Comparison of ENCODE assay signal across 15 cellular contexts in genomic region chr1:88802950-88803349, GRCh38.
A peak's percentile ranks its signal among the peaks of the same experiment; 100 is the strongest.
DNase-seq lines count a peak whose midpoint lies in the region; ATAC-seq and TF ChIP-seq lines count a peak whose summit lies in the region.
"Had no signal": no experiment of that assay in that cellular context is flagged by ENCODE, and none has a peak within 500 bp of the region (broad histone marks: within the 10 kb centered on the region; RNA-seq: fewer than 3 reads in every experiment).

No MANE protein-coding gene starts in this region.

- no peak overlapping the region for H2AFZ ChIP-seq in GM23248
- no peak overlapping the region for H2AFZ ChIP-seq in OCI-LY7 (ENCODE audit: low read length)

- H3K36me3 ChIP-seq in GM23248 (ENCODE audit: low read depth), result peaks cover 37% of the 10 kb centered on the region
- peaks cover 52% of the 10 kb centered on the region for H3K36me3 ChIP-seq in SJCRH30
- H3K36me3 ChIP-seq in OCI-LY7 (ENCODE audit: insufficient read depth, low read length), result peaks cover 85% of the 10 kb centered on the region

- peaks cover 29% of the 10 kb centered on the region for H3F3A ChIP-seq in GM23248 (ENCODE audit: insufficient read depth)

- ATAC-seq in activated T-helper 17 cell treated with anti-CD3 and anti-CD28 coated beads, Interleukin-2, amount 50 U/mL, for 72 hours (replicated peaks), result peak; percentile 37
- no peak for ATAC-seq in HG03025 (IDR thresholded peaks at IDR 0.05; ENCODE audit: low FRiP score, unreplicated experiment)
- ATAC-seq: K562; natural killer cell treated with Interleukin-12 subunit alpha and Interleukin-12 subunit beta and Interleukin-15 and Interleukin-18, amount 100 ng/mL, for 72 hours had no signal

- H3K4me1 ChIP-seq in GM23248 (ENCODE audit: insufficient read depth) (peaks cover 17% of the 10 kb centered on the region), SJCRH30 (no peaks in the 10 kb centered on the region), OCI-LY7 (ENCODE audit: insufficient read depth, low read length, poor library complexity, severe bottlenecking) (no peaks in the 10 kb centered on the region)

- POLR2A ChIA-PET in OCI-LY7 (lab: Charles Lee), result interaction anchor here (0.6 kb wide), 1 partner anchor 73 kb away, joined by 3 read pairs; no protein-coding TSS in a partner anchor

- H3K9me3 ChIP-seq in GM23248 (ENCODE audit: low read depth), result no peaks in the 10 kb centered on the region
- H3K9me3 ChIP-seq in SJCRH30 (replicated peaks), result no peaks in the 10 kb centered on the region
- H3K9me3 ChIP-seq in OCI-LY7 (ENCODE audit: low read length), result peaks cover 5% of the 10 kb centered on the region; the same call in 1 of the 2 replicates

- H3K27me3 Mint-ChIP-seq in activated T-helper 17 cell treated with anti-CD3 and anti-CD28 coated beads, Interleukin-2, amount 50 U/mL, for 72 hours, result no peaks in the 10 kb centered on the region
- H3K27me3 Mint-ChIP-seq: natural killer cell treated with Interleukin-12 subunit alpha and Interleukin-12 subunit beta and Interleukin-15 and Interleukin-18, amount 100 ng/mL, for 72 hours had no signal

- TF ChIP-seq CTCF in foreskin fibroblast (IDR thresholded peaks at IDR 0.05; ENCODE audit: low read depth, low read length), result no peak
- no peak for TF ChIP-seq CTCF in OCI-LY7 (conservative IDR thresholded peaks at IDR 0.05; ENCODE audit: low read length)

- no peak overlapping the region for H3K4me3 Mint-ChIP-seq in activated T-helper 17 cell treated with anti-CD3 and anti-CD28 coated beads, Interleukin-2, amount 50 U/mL, for 72 hours
- H3K4me3 Mint-ChIP-seq: CD14-positive monocyte; natural killer cell treated with Interleukin-12 subunit alpha and Interleukin-12 subunit beta and Interleukin-15 and Interleukin-18, amount 100 ng/mL, for 72 hours had no signal

- H3K4me2 ChIP-seq in GM23248 (ENCODE audit: unreplicated experiment) (peak overlapping the region; percentile 40), OCI-LY7 (ENCODE audit: low read length) (no peak overlapping the region)

- intact Hi-C loops in OCI-LY7 (cut with micrococcal nuclease; ENCODE audit: unreplicated experiment), result no loop called here

- DNase-seq in A172 (ENCODE audit: low spot score) (peak; percentile 26), GM23248 (peak; percentile 69), foreskin fibroblast (peak; percentile 40 to 71), SJCRH30 (no peak), OCI-LY7 (ENCODE audit: low spot score) (no peak), NCI-H1436 (lab: John Stamatoyannopoulos, UW) (no peak)
- DNase-seq: activated gamma-delta T cell treated with Interleukin-2 at 50 U/mL for 16 hours; effector memory CD4-positive, alpha-beta T cell; SHP77; stimulated activated naive CD4-positive, alpha-beta T cell had no signal

- peaks cover 5% of the 10 kb centered on the region for H3K9me3 Mint-ChIP-seq in activated T-helper 17 cell treated with anti-CD3 and anti-CD28 coated beads, Interleukin-2, amount 50 U/mL, for 72 hours
- H3K9me3 Mint-ChIP-seq: natural killer cell treated with Interleukin-12 subunit alpha and Interleukin-12 subunit beta and Interleukin-15 and Interleukin-18, amount 100 ng/mL, for 72 hours had no signal

- no peak overlapping the region for H3K4me3 ChIP-seq in GM23248
- H3K4me3 ChIP-seq in foreskin fibroblast (ENCODE audit: low read depth in 1 of 2, low read length in 2 of 2), result no peak overlapping the region
- H3K4me3 ChIP-seq in SJCRH30, result no peak overlapping the region
- H3K4me3 ChIP-seq in OCI-LY7 (ENCODE audit: low read depth, low read length, poor library complexity, severe bottlenecking), result no peak overlapping the region
- H3K4me3 ChIP-seq: K562 had no signal

- peak overlapping the region; percentile 32 for H3K27ac Mint-ChIP-seq in activated T-helper 17 cell treated with anti-CD3 and anti-CD28 coated beads, Interleukin-2, amount 50 U/mL, for 72 hours
- H3K27ac Mint-ChIP-seq: natural killer cell treated with Interleukin-12 subunit alpha and Interleukin-12 subunit beta and Interleukin-15 and Interleukin-18, amount 100 ng/mL, for 72 hours had no signal

- H3K36me3 Mint-ChIP-seq in activated T-helper 17 cell treated with anti-CD3 and anti-CD28 coated beads, Interleukin-2, amount 50 U/mL, for 72 hours (ENCODE audit: low read depth), result peaks cover 86% of the 10 kb centered on the region

- 33% methylated on average over 2 of the region's 2 CpGs for WGBS in GM23248 (ENCODE audit: low coverage in 1 of 2, low lambda C conversion rate in 2 of 2, missing lambda C conversion rate in 2 of 2), 2 experiments

- H3K9ac ChIP-seq in GM23248, result no peak overlapping the region

- BruUV-seq in OCI-LY7 (replicated peaks; lab: Mats Ljungman, UMichigan), result no TSS peak

- H3K79me2 ChIP-seq in GM23248 (ENCODE audit: insufficient read depth), result no peaks in the 10 kb centered on the region; the same call in 1 of the 2 replicates
- H3K79me2 ChIP-seq in OCI-LY7 (ENCODE audit: insufficient read depth, low read depth, low read length), result no peaks in the 10 kb centered on the region

- H4K20me1 ChIP-seq in GM23248 (ENCODE audit: insufficient read depth) (no peaks in the 10 kb centered on the region), OCI-LY7 (ENCODE audit: insufficient read depth, low read length) (no peaks in the 10 kb centered on the region)

- H3K27ac ChIP-seq in GM23248 (peak overlapping the region; percentile 42), SJCRH30 (no peak overlapping the region), OCI-LY7 (ENCODE audit: low read depth, low read length, poor library complexity, severe bottlenecking) (no peak overlapping the region)

- CTCF ChIA-PET in OCI-LY7 (lab: Charles Lee; ENCODE audit: unreplicated experiment), result no interaction called here

- H3K4me1 Mint-ChIP-seq in activated T-helper 17 cell treated with anti-CD3 and anti-CD28 coated beads, Interleukin-2, amount 50 U/mL, for 72 hours, result peaks cover 9% of the 10 kb centered on the region

- H3K9me2 ChIP-seq in GM23248 (ENCODE audit: insufficient read depth), result no peaks in the 10 kb centered on the region
- H3K9me2 ChIP-seq in OCI-LY7 (ENCODE audit: insufficient read depth, low read length), result 0 out of 2 replicates have a peak, but pooled peaks cover 2% of the 10 kb centered on the region

- H3K27me3 ChIP-seq in GM23248 (replicated peaks; ENCODE audit: insufficient read depth) (no peaks in the 10 kb centered on the region), SJCRH30 (no peaks in the 10 kb centered on the region; the same call in 1 of the 2 replicates)

- in situ Hi-C loops in GM23248 (cut with MboI), result no loop called here

Comparison
In these comparisons a context has a peak if more than half of its experiments do, and no peak if none do; other contexts are left out.
1. DNase-seq: peak in A172 (single experiment), GM23248 (single experiment) and foreskin fibroblast (2 of 2); none in SJCRH30 (0 of 2), OCI-LY7 (single experiment) and NCI-H1436 (single experiment).